Comparison of ENCODE assay signal across 17 cellular contexts in genomic region chr7:155930061-155930460, GRCh38.
DNase-seq lines count a peak whose midpoint lies in the region; ATAC-seq lines count a peak whose summit lies in the region.
"Had no signal": no experiment of that assay in that cellular context is flagged by ENCODE, and none has a peak within 500 bp of the region (broad histone marks: within the 10 kb centered on the region; RNA-seq: fewer than 3 reads in every experiment).

No MANE protein-coding gene starts in this region.

- intact Hi-C loops in sciatic nerve (cut with DNase I): no loop called here

- H3K4me1 Mint-ChIP-seq in activated T-cell treated with anti-CD3 and anti-CD28 coated beads, Interleukin-2, amount 50 U/mL, for 4 hours (ENCODE audit: low read depth): no peaks in the 10 kb centered on the region
- H3K4me1 Mint-ChIP-seq: CD14-positive monocyte; CD4-positive, alpha-beta memory T cell had no signal

- peaks cover 6% of the 10 kb centered on the region for H3K27me3 Mint-ChIP-seq in activated T-cell treated with anti-CD3 and anti-CD28 coated beads, Interleukin-2, amount 50 U/mL, for 4 hours (ENCODE audit: low read depth)

- no peak for ATAC-seq in sciatic nerve
- ATAC-seq in activated T-cell treated with anti-CD3 and anti-CD28 coated beads, Interleukin-2, amount 50 U/mL, for 4 hours: no peak
- ATAC-seq: HCT116 had no signal

- H3K9me3 Mint-ChIP-seq in activated T-cell treated with anti-CD3 and anti-CD28 coated beads, Interleukin-2, amount 50 U/mL, for 4 hours: no peaks in the 10 kb centered on the region

- no peaks in the 10 kb centered on the region for H3K36me3 Mint-ChIP-seq in activated T-cell treated with anti-CD3 and anti-CD28 coated beads, Interleukin-2, amount 50 U/mL, for 4 hours (ENCODE audit: insufficient read depth)
- H3K36me3 Mint-ChIP-seq: CD14-positive monocyte; CD4-positive, alpha-beta memory T cell had no signal

- H3K4me3 Mint-ChIP-seq in activated T-cell treated with anti-CD3 and anti-CD28 coated beads, Interleukin-2, amount 50 U/mL, for 4 hours: no peak overlapping the region
- H3K4me3 Mint-ChIP-seq: CD14-positive monocyte; CD4-positive, alpha-beta memory T cell; HFFc6 had no signal

- DNase-seq in activated effector memory CD4-positive, alpha-beta T cell treated with anti-CD3 and anti-CD28 coated beads, Interleukin-2, amount 50 U/mL, for 16 hours: peak; percentile 52
- DNase-seq in activated effector memory CD4-positive, alpha-beta T cell treated with Interleukin-2 at 50 U/mL for 16 hours: no peak
- DNase-seq in dermis blood vessel endothelial cell (peak; percentile 43), sciatic nerve (ENCODE audit: low spot score) (peak; percentile 9), T-helper 2 cell (no peak), activated T-cell treated with anti-CD3 and anti-CD28 coated beads for 4 hours (no peak)
- no peak for DNase-seq in activated T-cell treated with anti-CD3 and anti-CD28 coated beads, Interleukin-2, amount 50 U/mL, for 4 hours
- DNase-seq: 8988T; Calu3; CD4-positive, alpha-beta memory T cell; DMS79 treated with DMSO at 0.1 percent for 48 hours; GF-D8; GOT3; H7; HFFc6 had no signal

Comparison
In these comparisons a context has a peak if more than half of its experiments do, and no peak if none do; other contexts are left out.
1. DNase-seq: peak in activated effector memory CD4-positive, alpha-beta T cell treated with anti-CD3 and anti-CD28 coated beads, Interleukin-2, amount 50 U/mL, for 16 hours (single experiment), dermis blood vessel endothelial cell (single experiment) and sciatic nerve (single experiment); none in activated effector memory CD4-positive, alpha-beta T cell treated with Interleukin-2 at 50 U/mL for 16 hours (single experiment), activated T-cell treated with anti-CD3 and anti-CD28 coated beads, Interleukin-2, amount 50 U/mL, for 4 hours (single experiment), T-helper 2 cell (0 of 5) and activated T-cell treated with anti-CD3 and anti-CD28 coated beads for 4 hours (single experiment).